1 cellular context compared by ENCODE assay signal in genomic region chr12:56223571-56224101, GRCh38.
TF ChIP-seq lines count a peak whose summit lies in the region.

No MANE protein-coding gene starts in this region.

TF ChIP-seq in liver, 16 proteins besides CTCF, POLR2A, EP300 and RAD21 (continued from another document):
- TF ChIP-seq ATF3 (IDR thresholded peaks at IDR 0.05) (no peak), RXRA (IDR thresholded peaks at IDR 0.05) (no peak), FOXA1 (IDR thresholded peaks at IDR 0.05) (no peak), HNF4G (IDR thresholded peaks at IDR 0.05) (no peak)
TF ChIP-seq in liver: peak in this region for 0.
